10 cellular contexts compared by ENCODE assay signal in genomic region chr15:40238481-40238926, GRCh38. TPM values are rescaled to one million over a fixed set of nuclear protein-coding genes. Genes with fewer than 3 reads are reported as not detected.
DNase-seq lines count a peak whose midpoint lies in the region; ATAC-seq and TF ChIP-seq lines count a peak whose summit lies in the region.
"Had no signal": no experiment of that assay in that cellular context is flagged by ENCODE, and none has a peak within 500 bp of the region (broad histone marks: within the 10 kb centered on the region; RNA-seq: fewer than 3 reads in every experiment).

No MANE protein-coding gene starts in this region.

- no peaks in the 10 kb centered on the region for H3K79me2 ChIP-seq in Karpas-422 (ENCODE audit: low read length)

- H3K4me3 Mint-ChIP-seq in nephron = peak overlapping the region; percentile 54 to 65 (median 55)

- H3K27me3 ChIP-seq in BE2C (no peaks in the 10 kb centered on the region), Karpas-422 (ENCODE audit: low read length) (no peaks in the 10 kb centered on the region), transverse colon (peaks cover 22% of the 10 kb centered on the region)

- H3K9ac ChIP-seq in Karpas-422 (ENCODE audit: low read length) = peak overlapping the region; percentile 60

- no peaks in the 10 kb centered on the region for H3K36me3 Mint-ChIP-seq in nephron (ENCODE audit: low read depth)

- no peak overlapping the region for H2AFZ ChIP-seq in Karpas-422 (ENCODE audit: low read length)

- TF ChIP-seq EP300 in transverse colon (IDR thresholded peaks at IDR 0.05; ENCODE audit: low read depth) = no peak

- intact Hi-C loops in transverse colon (cut with DNase I; ENCODE audit: low total_unique reads) = no loop called here

- no peaks in the 10 kb centered on the region for H4K20me1 ChIP-seq in Karpas-422 (ENCODE audit: insufficient read depth, low read depth, low read length)

- no peak for ATAC-seq in GM18505 (IDR thresholded peaks at IDR 0.05; ENCODE audit: unreplicated experiment)

- no peak overlapping the region for H3K27ac ChIP-seq in Karpas-422 (ENCODE audit: low read length)
- no peak overlapping the region for H3K27ac ChIP-seq in coronary artery
- no peak overlapping the region for H3K27ac ChIP-seq in transverse colon

- TF ChIP-seq POLR2A in transverse colon (IDR thresholded peaks at IDR 0.05) = no peak
- TF ChIP-seq POLR2A in GM18505 (IDR thresholded peaks at IDR 0.05; ENCODE audit: borderline replicate concordance, extremely low read depth, insufficient read depth, insufficient read length) = no peak

- TF ChIP-seq CTCF in BE2C (IDR thresholded peaks at IDR 0.05; ENCODE audit: low read depth, low read length) = no peak
- TF ChIP-seq CTCF in coronary artery (IDR thresholded peaks at IDR 0.05) = no peak
- no peak for TF ChIP-seq CTCF in nephron (IDR thresholded peaks at IDR 0.05; ENCODE audit: unreplicated experiment in 3 of 3)
- no peak for TF ChIP-seq CTCF in transverse colon (IDR thresholded peaks at IDR 0.05)

- H3K4me1 ChIP-seq in BE2C (no peaks in the 10 kb centered on the region; the same call in 1 of the 2 replicates), Karpas-422 (ENCODE audit: low read length) (peaks cover 46% of the 10 kb centered on the region), transverse colon (peaks cover 0 to 14% (median 5%) of the 10 kb centered on the region in 4 donors)

- no peaks in the 10 kb centered on the region for H3K9me2 ChIP-seq in Karpas-422 (replicated peaks; ENCODE audit: insufficient read depth, low read length)

- H3K4me3 ChIP-seq in BE2C (ENCODE audit: low read depth, low read length) (peak overlapping the region; percentile 47), Karpas-422 (ENCODE audit: low read length) (peak overlapping the region; percentile 72), coronary artery (peak overlapping the region; percentile 71), transverse colon (peak overlapping the region in 1 of 4 donors; percentile 34)

- DNase-seq in BE2C (no peak), Karpas-422 (no peak), coronary artery (ENCODE audit: low spot score) (no peak), transverse colon (no peak), NCI-H1930 (lab: John Stamatoyannopoulos, UW) (no peak)
- no peak for DNase-seq in activated T-cell treated with anti-CD3 and anti-CD28 coated beads, Interleukin-2, amount 50 U/mL, for 1 hour
- DNase-seq: activated effector memory CD4-positive, alpha-beta T cell treated with Interleukin-2 at 50 U/mL for 16 hours; NK-92 treated with Interleukin-12 subunit alpha and Interleukin-12 subunit beta, amount 100 ng/mL, for 24 hours had no signal

- H3K9me3 ChIP-seq in BE2C (no peaks in the 10 kb centered on the region), Karpas-422 (ENCODE audit: low read length) (no peaks in the 10 kb centered on the region), transverse colon (no peaks in the 10 kb centered on the region)

- H3K4me1 Mint-ChIP-seq in nephron = peaks cover 11% of the 10 kb centered on the region

- peak overlapping the region; percentile 96 for H3K4me2 ChIP-seq in Karpas-422 (ENCODE audit: low read depth, low read length, poor library complexity, severe bottlenecking)

- no peaks in the 10 kb centered on the region for H3K9me3 Mint-ChIP-seq in nephron

- H3K36me3 ChIP-seq in BE2C (no peaks in the 10 kb centered on the region), Karpas-422 (ENCODE audit: insufficient read depth, low read length) (no peaks in the 10 kb centered on the region), transverse colon (no peaks in the 10 kb centered on the region)

- peak overlapping the region in 1 of 3 experiments; percentile 29 for H3K27ac Mint-ChIP-seq in nephron

- in situ Hi-C loops in transverse colon (cut with MboI; ENCODE audit: low pct_ligation_motif_present in 1 of 4, low pct_unique_long_range_greater_than_20kb in 1 of 4, low sequenced_read_pairs in 3 of 4) = no loop called here

- WGBS in transverse colon (ENCODE audit: low coverage in 1 of 2), 2 donors = 33 to 41% methylated on average over 3 to 6 of the region's 6 CpGs

- H3K27me3 Mint-ChIP-seq in nephron (ENCODE audit: low read depth) = peaks cover 31% of the 10 kb centered on the region

RNA-seq across cellular contexts. Expression of gene PAK6, which starts 0.4 kb away (rescaled TPM):
- 2.4 TPM for polyA plus RNA-seq in BE2C (2012; ENCODE audit: insufficient read depth, insufficient read length, low read depth)
- total RNA-seq in Karpas-422 (2014; rRNA removed; shearing (Covaris generic); ENCODE audit: low replicate concordance) = 0.45 and 0.69 TPM in 2 replicates
- total RNA-seq in transverse colon = 1 to 10 TPM; 3.0 to 7.5 (median 4.5) TPM

RNA-seq across cellular contexts. Expression of gene ANKRD63, which starts 44.4 kb away (rescaled TPM):
- polyA plus RNA-seq in BE2C (2012; ENCODE audit: insufficient read depth, insufficient read length, low read depth) = not detected
- not detected in 2 replicates for total RNA-seq in Karpas-422 (2014; rRNA removed; shearing (Covaris generic); ENCODE audit: low replicate concordance)
- not detected for total RNA-seq in transverse colon
